In the genomic region with DNA sequence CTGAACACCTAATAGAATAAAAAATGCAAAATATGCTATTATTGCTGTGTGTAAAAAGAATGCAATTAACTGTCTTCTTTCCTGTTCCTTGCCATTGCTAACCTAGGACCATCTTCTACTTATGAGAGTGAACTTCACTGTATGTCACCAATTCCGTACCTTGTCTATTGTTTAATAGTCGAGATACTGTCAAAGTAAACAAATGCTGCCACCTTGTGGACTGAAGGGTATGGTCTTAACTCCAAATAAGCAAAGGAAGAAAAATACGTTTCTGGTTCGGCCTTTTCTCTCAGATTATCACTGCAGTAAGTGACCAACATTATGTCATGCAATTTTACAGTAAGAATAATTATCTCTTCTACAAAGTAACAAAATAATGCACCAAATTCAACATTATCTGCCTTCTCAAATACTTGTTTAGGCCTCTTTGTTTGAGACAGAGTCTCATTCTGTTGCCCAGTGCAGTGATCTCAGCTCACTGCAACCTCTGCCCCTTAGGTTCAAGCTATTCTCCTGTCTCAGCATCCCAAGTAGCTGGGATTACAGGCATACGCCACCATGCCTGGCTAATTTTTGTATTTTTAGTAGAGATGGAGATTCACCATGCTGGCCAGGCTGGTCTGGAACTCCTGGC, we compare ENCODE assay signal across 9 cellular contexts.
DNase-seq lines count a peak whose midpoint lies in the region; ATAC-seq and TF ChIP-seq lines count a peak whose summit lies in the region.
"Had no signal": no experiment of that assay in that cellular context is flagged by ENCODE, and none has a peak within 500 bp of the region (broad histone marks: within the 10 kb centered on the region; RNA-seq: fewer than 3 reads in every experiment).

No MANE protein-coding gene starts in this region.

- DNase-seq in AG09319 (ENCODE audit: extremely low read depth, low read depth) (peak; percentile 18), HT-29 (ENCODE audit: low spot score) (peak; percentile 74), NCI-H82 treated with DMSO at 0.1 percent for 48 hours (lab: John Stamatoyannopoulos, UW; ENCODE audit: unreplicated experiment) (peak; percentile 69), astrocyte of the spinal cord (ENCODE audit: low read depth, low spot score) (peak; percentile 79), hippocampal formation (lab: John Stamatoyannopoulos, UW) (peak; percentile 2 to 73), spleen (no peak)

- H3K4me3 ChIP-seq in GM12875 (ENCODE audit: low read depth, low read length) (no peak overlapping the region), astrocyte of the spinal cord (ENCODE audit: low read depth, low read length) (no peak overlapping the region), spleen (no peak overlapping the region)

- no peak overlapping the region for H3K27ac ChIP-seq in spleen
- H3K27ac ChIP-seq: neutrophil had no signal

- intact Hi-C loops in spleen (cut with DNase I; ENCODE audit: low total_unique reads), result loop anchor here (5.0 to 10.0 kb wide), 2 partner anchors 591 to 699 kb away; no protein-coding TSS in a partner anchor

- H3K9me3 ChIP-seq in spleen, result peaks cover 0 to 32% (median 21%) of the 10 kb centered on the region in 8 donors
- H3K9me3 ChIP-seq: neutrophil had no signal

- in situ Hi-C loops in astrocyte of the spinal cord (cut with HindIII; ENCODE audit: low sequenced_read_pairs), result no loop called here

- no peaks in the 10 kb centered on the region for H3K27me3 ChIP-seq in spleen (replicated peaks in 1 of 7)
- H3K27me3 ChIP-seq: neutrophil had no signal

- no peak for TF ChIP-seq POLR2A in spleen (IDR thresholded peaks at IDR 0.05)

- peak; percentile 53 for TF ChIP-seq CTCF in AG09319 (IDR thresholded peaks at IDR 0.05; ENCODE audit: low read depth, low read length)
- peak; percentile 31; the same call in 1 of the 2 replicates for TF ChIP-seq CTCF in GM12875 (IDR thresholded peaks at IDR 0.05; ENCODE audit: borderline replicate concordance, insufficient read depth, low read depth, low read length)
- peak; percentile 57 for TF ChIP-seq CTCF in astrocyte of the spinal cord (IDR thresholded peaks at IDR 0.05; ENCODE audit: low read depth, low read length)
- peak in 10 of 11 experiments; percentile 17 to 74 (median 61) for TF ChIP-seq CTCF in spleen (IDR thresholded peaks at IDR 0.05 in 8 of 11, conservative IDR thresholded peaks at IDR 0.05 in 3 of 11)

- peaks cover 0 to 72% (median 11%) of the 10 kb centered on the region in 6 donors for H3K36me3 ChIP-seq in spleen

- no peak for ATAC-seq in HG02981 (IDR thresholded peaks at IDR 0.05; ENCODE audit: unreplicated experiment)

- 50 to 64% (median 55%) methylated on average over 5 of the region's 5 CpGs for WGBS in spleen, 5 donors

- peaks cover 0 to 8% (median 0%) of the 10 kb centered on the region in 6 donors for H3K4me1 ChIP-seq in spleen
